9 cellular contexts compared by ENCODE assay signal in the genomic region with DNA sequence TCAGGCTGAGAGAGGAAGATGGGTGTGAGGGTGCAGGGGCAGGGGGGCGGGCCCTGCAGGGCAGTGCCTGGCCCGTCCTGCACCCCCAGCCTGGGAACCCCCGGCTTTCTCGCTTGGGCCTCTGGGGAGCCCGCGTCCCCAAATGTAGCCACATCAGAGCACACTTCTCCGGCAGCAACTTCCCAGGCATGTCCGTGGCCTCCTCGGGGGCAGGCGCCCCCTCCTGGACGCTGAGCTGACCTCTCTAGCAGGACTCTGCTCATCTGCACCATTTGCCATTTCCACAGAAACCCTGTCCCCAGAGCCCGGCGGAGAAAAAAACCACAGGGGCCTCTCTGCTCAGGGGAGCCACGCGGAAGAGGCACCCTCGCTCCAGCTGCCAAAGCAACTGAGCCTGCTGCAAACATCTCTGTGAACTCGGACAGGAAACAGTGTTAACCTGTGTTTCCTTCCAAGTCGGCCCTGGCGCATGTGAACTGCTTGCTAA.
DNase-seq lines count a peak whose midpoint lies in the region; ATAC-seq and TF ChIP-seq lines count a peak whose summit lies in the region.
"Had no signal": no experiment of that assay in that cellular context is flagged by ENCODE, and none has a peak within 500 bp of the region (broad histone marks: within the 10 kb centered on the region; RNA-seq: fewer than 3 reads in every experiment).

No MANE protein-coding gene starts in this region.

- DNase-seq in 8988T (peak; percentile 99), foreskin fibroblast (peak; percentile 11 to 57), NCI-H748 (lab: John Stamatoyannopoulos, UW; ENCODE audit: unreplicated experiment) (no peak), putamen (ENCODE audit: low spot score) (no peak)
- DNase-seq in activated CD8-positive, alpha-beta memory T cell treated with anti-CD3 and anti-CD28 coated beads for 24 hours: peak; percentile 76
- peak; percentile 26 to 40 (median 27) for DNase-seq in stimulated activated CD4-positive, alpha-beta T cell treated with anti-CD3 and anti-CD28 coated beads, TNF-alpha, amount 100 ng/mL, for 48 hours (ENCODE audit: low read depth in 3 of 3)

- peak; percentile 48 for ATAC-seq in GM18868 (IDR thresholded peaks at IDR 0.05; ENCODE audit: unreplicated experiment)
- peak; percentile 51 for ATAC-seq in HG03175 (IDR thresholded peaks at IDR 0.05; ENCODE audit: unreplicated experiment)
- ATAC-seq: body of pancreas had no signal

- no peak overlapping the region for H3K4me3 ChIP-seq in foreskin fibroblast (ENCODE audit: low read depth in 1 of 2, low read length in 2 of 2)
- H3K4me3 ChIP-seq: body of pancreas had no signal

- TF ChIP-seq CTCF in foreskin fibroblast (IDR thresholded peaks at IDR 0.05; ENCODE audit: low read depth, low read length): peak; percentile 59

Comparison
In these comparisons a context has a peak if more than half of its experiments do, and no peak if none do; other contexts are left out.
1. DNase-seq: peak in 8988T (single experiment), activated CD8-positive, alpha-beta memory T cell treated with anti-CD3 and anti-CD28 coated beads for 24 hours (single experiment), foreskin fibroblast (2 of 2) and stimulated activated CD4-positive, alpha-beta T cell treated with anti-CD3 and anti-CD28 coated beads, TNF-alpha, amount 100 ng/mL, for 48 hours (3 of 3); none in NCI-H748 (single experiment) and putamen (single experiment).